8 cellular contexts compared by ENCODE assay signal in the genomic region with DNA sequence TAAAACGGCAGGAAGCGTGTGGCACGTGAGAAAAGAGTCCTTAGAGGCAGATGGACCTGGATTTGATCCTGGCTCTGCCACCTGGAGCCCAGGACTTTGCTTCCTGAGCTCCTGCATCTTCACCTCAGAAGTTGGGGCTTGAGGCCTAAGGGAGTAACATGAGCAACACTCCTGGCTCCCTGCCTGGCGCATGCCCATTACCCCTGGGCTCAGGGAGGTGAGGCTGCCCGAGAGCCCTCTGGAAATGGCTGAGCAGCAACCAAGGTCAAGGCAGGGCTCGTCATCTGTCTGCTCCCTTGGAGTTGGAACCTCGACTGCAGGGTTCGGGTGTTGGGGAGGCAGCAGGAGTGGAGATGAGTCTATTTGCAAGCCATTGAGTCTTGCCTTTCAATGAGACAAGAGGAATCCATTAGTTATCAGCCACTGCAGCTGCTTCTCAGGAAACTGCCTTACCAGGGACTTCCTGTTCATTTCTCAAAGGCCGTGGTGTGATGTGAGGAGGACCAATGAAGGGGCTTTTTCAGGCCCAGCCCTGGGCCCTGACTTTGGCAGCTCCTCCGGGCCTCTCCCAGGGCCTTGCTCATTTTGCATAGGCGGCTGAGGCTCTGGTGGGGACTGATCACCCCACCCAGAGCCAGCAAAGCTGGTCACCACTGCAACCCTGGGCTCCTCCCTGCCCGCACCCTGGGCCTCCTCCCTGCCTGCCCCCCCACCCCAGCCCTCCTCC. TPM values are rescaled to one million over a fixed set of nuclear protein-coding genes. Genes with fewer than 3 reads are reported as not detected.
A peak's percentile ranks its signal among the peaks of the same experiment; 100 is the strongest.
DNase-seq lines count a peak whose midpoint lies in the region; ATAC-seq and TF ChIP-seq lines count a peak whose summit lies in the region.

No MANE protein-coding gene starts in this region.

- H3K27me3 ChIP-seq in HL-60 (ENCODE audit: insufficient read depth, poor library complexity, severe bottlenecking) (peaks cover 7% of the 10 kb centered on the region), upper lobe of right lung (no peaks in the 10 kb centered on the region)

- intact Hi-C loops in upper lobe of right lung (cut with DNase I), result no loop called here

- H3K36me3 ChIP-seq in mesodermal cell (ENCODE audit: control insufficient read depth, insufficient read depth, low read length), result peaks cover 84% of the 10 kb centered on the region
- H3K36me3 ChIP-seq in upper lobe of right lung, result no peaks in the 10 kb centered on the region

- ATAC-seq in GM21381 (IDR thresholded peaks at IDR 0.05; ENCODE audit: unreplicated experiment) (peak; percentile 83), upper lobe of right lung (peak; percentile 77)

- H3K9me3 ChIP-seq in mesodermal cell (ENCODE audit: control insufficient read depth, low read length) (no peaks in the 10 kb centered on the region), upper lobe of right lung (no peaks in the 10 kb centered on the region)

- peak; percentile 57 for TF ChIP-seq POLR2A in GM10847 (IDR thresholded peaks at IDR 0.05; ENCODE audit: extremely low read depth, insufficient read length)

- DNase-seq in HL-60 (ENCODE audit: low read depth in 1 of 2, low spot score in 1 of 2), result peak; percentile 10 to 53
- peak; percentile 87 for DNase-seq in SKM-1 treated with dmso at 0.1 percent for 144 hours (lab: John Stamatoyannopoulos, UW; ENCODE audit: unreplicated experiment)
- peak; percentile 60 for DNase-seq in dedifferentiated amniotic fluid mesenchymal stem cell (ENCODE audit: extremely low spot score)
- DNase-seq in upper lobe of right lung, result no peak
- DNase-seq in NCI-H1048 (lab: John Stamatoyannopoulos, UW), result no peak

- 50 to 55% methylated on average over 10 to 11 of the region's 12 CpGs for WGBS in mesodermal cell (ENCODE audit: insufficient coverage in 2 of 2), 2 experiments

- H3K4me3 ChIP-seq in HL-60 (replicated peaks; ENCODE audit: insufficient read depth, low read length) (no peak overlapping the region), mesodermal cell (ENCODE audit: extremely low read depth, insufficient read depth, low read length, poor library complexity, severe bottlenecking) (peak overlapping the region; percentile 1), upper lobe of right lung (no peak overlapping the region)

- H3K27ac ChIP-seq in HL-60 (replicated peaks), result no peak overlapping the region
- H3K27ac ChIP-seq in mesodermal cell (ENCODE audit: low read depth, low read length, severe bottlenecking), result peak overlapping the region; percentile 90
- peak overlapping the region; percentile 68 for H3K27ac ChIP-seq in upper lobe of right lung

- TF ChIP-seq CTCF in HL-60 (IDR thresholded peaks at IDR 0.05; ENCODE audit: insufficient read depth, low read length) (no peak), upper lobe of right lung (IDR thresholded peaks at IDR 0.05) (no peak)

- peaks cover 49% of the 10 kb centered on the region for H3K4me1 ChIP-seq in mesodermal cell (ENCODE audit: control insufficient read depth, insufficient read depth, low read length, poor library complexity, severe bottlenecking)
- H3K4me1 ChIP-seq in upper lobe of right lung, result peaks cover 22% of the 10 kb centered on the region

RNA-seq across cellular contexts. Expression of gene FADS2, which starts 6.3 kb away (rescaled TPM):
- 708 TPM for polyA plus RNA-seq in mesodermal cell (2013, experiment 1 of 2)
- 593 TPM for polyA plus RNA-seq in mesodermal cell (2013, experiment 2 of 2)
- total RNA-seq in upper lobe of right lung, result 75.1 TPM

RNA-seq across cellular contexts. Expression of gene FADS1, which starts 17.6 kb away (rescaled TPM):
- polyA plus RNA-seq in mesodermal cell (2013, experiment 1 of 2), result 174 TPM
- polyA plus RNA-seq in mesodermal cell (2013, experiment 2 of 2), result 172 TPM
- total RNA-seq in upper lobe of right lung, result 68.0 TPM

RNA-seq across cellular contexts. Expression of gene FEN1, which starts 41.7 kb away (rescaled TPM):
- 34.0 TPM for polyA plus RNA-seq in mesodermal cell (2013, experiment 1 of 2)
- 29.7 TPM for polyA plus RNA-seq in mesodermal cell (2013, experiment 2 of 2)
- 4.9 TPM for total RNA-seq in upper lobe of right lung

RNA-seq across cellular contexts. Expression of gene TMEM258, which starts 42.0 kb away (rescaled TPM):
- polyA plus RNA-seq in mesodermal cell (2013, experiment 1 of 2), result 270 TPM
- polyA plus RNA-seq in mesodermal cell (2013, experiment 2 of 2), result 257 TPM
- total RNA-seq in upper lobe of right lung, result 94.0 TPM

RNA-seq across cellular contexts. Expression of gene FADS3, which starts 56.9 kb away (rescaled TPM):
- polyA plus RNA-seq in mesodermal cell (2013, experiment 1 of 2), result 18.2 TPM
- polyA plus RNA-seq in mesodermal cell (2013, experiment 2 of 2), result 12.8 TPM
- total RNA-seq in upper lobe of right lung, result 68.5 TPM

Comparison
In these comparisons a context has a peak if more than half of its experiments do, and no peak if none do; other contexts are left out.
1. DNase-seq: peak in HL-60 (2 of 2), SKM-1 treated with dmso at 0.1 percent for 144 hours (single experiment) and dedifferentiated amniotic fluid mesenchymal stem cell (single experiment); none in upper lobe of right lung (single experiment) and NCI-H1048 (single experiment).